13 cellular contexts compared by ENCODE assay signal in the genomic region with DNA sequence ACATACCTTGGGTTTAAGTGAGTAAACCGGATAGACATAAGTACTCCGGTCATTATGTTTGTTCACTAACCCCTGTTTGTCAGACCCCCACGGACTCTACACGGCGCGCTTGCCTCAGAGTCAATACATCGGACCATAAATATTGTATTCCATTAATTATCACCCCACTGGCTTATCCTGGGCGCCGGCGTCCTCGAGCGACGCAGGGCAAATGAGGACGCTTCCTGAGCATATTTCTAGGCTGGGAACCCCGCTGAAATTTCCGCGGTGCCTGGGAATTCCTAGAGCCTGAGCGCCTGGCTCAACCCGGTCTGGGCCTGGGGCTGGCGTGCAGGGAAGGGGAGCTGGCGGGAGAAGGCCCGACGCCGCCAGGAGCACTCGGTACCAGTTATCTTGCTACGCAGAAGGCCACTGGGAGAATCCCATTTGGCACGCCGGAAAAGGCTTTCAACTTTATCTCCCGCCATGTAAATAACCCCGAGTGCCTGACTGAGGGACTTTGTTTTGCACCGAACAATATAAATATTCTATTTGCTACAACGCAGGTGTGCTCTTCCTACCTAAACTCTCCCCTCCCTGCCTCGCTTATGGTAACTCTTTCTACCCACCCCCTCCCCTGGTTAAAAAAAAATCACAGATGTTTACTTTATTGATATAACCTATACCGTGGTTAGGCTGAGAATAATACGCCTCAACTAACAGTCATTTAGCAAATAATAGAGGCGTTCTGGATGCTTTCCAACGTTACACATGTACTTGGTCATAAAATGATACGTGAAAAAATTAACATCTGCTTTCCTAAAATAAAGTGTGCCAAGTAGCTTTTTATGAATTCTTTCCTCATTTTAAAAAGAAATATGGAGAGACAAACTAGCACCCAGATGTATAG. TPM values are rescaled to one million over a fixed set of nuclear protein-coding genes. Genes with fewer than 3 reads are reported as not detected.
A peak's percentile ranks its signal among the peaks of the same experiment; 100 is the strongest.
DNase-seq lines count a peak whose midpoint lies in the region; FAIRE-seq and TF ChIP-seq lines count a peak whose summit lies in the region.
"Had no signal": no experiment of that assay in that cellular context is flagged by ENCODE, and none has a peak within 500 bp of the region (broad histone marks: within the 10 kb centered on the region; RNA-seq: fewer than 3 reads in every experiment).

No MANE protein-coding gene starts in this region.

- H2BK120ac ChIP-seq in trophoblast cell (ENCODE audit: insufficient read depth, low read length, poor library complexity) = no peak overlapping the region

- H3K36me3 Mint-ChIP-seq in activated naive CD8-positive, alpha-beta T cell = no peaks in the 10 kb centered on the region
- peaks cover 5% of the 10 kb centered on the region for H3K36me3 Mint-ChIP-seq in activated naive CD8-positive, alpha-beta T cell treated with anti-CD3 and anti-CD28 coated beads for 36 hours
- no peaks in the 10 kb centered on the region for H3K36me3 Mint-ChIP-seq in T-helper 2 cell treated with Interferon-gamma antibody and Interleukin-4, amounts not matched to agents 5 μg/mL and 100 μg/mL, for 36 hours (ENCODE audit: low read depth)
- H3K36me3 Mint-ChIP-seq: T-cell had no signal

- H3K9me3 Mint-ChIP-seq in activated naive CD8-positive, alpha-beta T cell (ENCODE audit: low read depth) = no peaks in the 10 kb centered on the region
- H3K9me3 Mint-ChIP-seq in activated naive CD8-positive, alpha-beta T cell treated with anti-CD3 and anti-CD28 coated beads for 36 hours = peaks cover 1% of the 10 kb centered on the region
- no peaks in the 10 kb centered on the region for H3K9me3 Mint-ChIP-seq in T-helper 2 cell treated with Interferon-gamma antibody and Interleukin-4, amounts not matched to agents 5 μg/mL and 100 μg/mL, for 36 hours
- H3K9me3 Mint-ChIP-seq: T-cell had no signal

- no peaks in the 10 kb centered on the region for H3K36me3 ChIP-seq in urinary bladder (ENCODE audit: insufficient read depth)
- H3K36me3 ChIP-seq in trophoblast cell (ENCODE audit: control insufficient read depth in 1 of 2, insufficient read depth in 2 of 2, low read length in 2 of 2) = no peaks in the 10 kb centered on the region
- H3K36me3 ChIP-seq: ovary had no signal

- no peak overlapping the region for H4K8ac ChIP-seq in trophoblast cell (ENCODE audit: low read depth, low read length)

- H2BK5ac ChIP-seq in trophoblast cell (ENCODE audit: low read depth, low read length, poor library complexity) = no peak overlapping the region

- no peak overlapping the region for H3K23ac ChIP-seq in trophoblast cell (ENCODE audit: low read length)

- H3K4me2 ChIP-seq in trophoblast cell (ENCODE audit: low read length) = no peak overlapping the region

- H3K27ac Mint-ChIP-seq in activated naive CD8-positive, alpha-beta T cell = no peak overlapping the region
- no peak overlapping the region for H3K27ac Mint-ChIP-seq in activated naive CD8-positive, alpha-beta T cell treated with anti-CD3 and anti-CD28 coated beads for 36 hours
- H3K27ac Mint-ChIP-seq in T-helper 2 cell treated with Interferon-gamma antibody and Interleukin-4, amounts not matched to agents 5 μg/mL and 100 μg/mL, for 36 hours = no peak overlapping the region

- in situ Hi-C loops in astrocyte of the spinal cord (cut with HindIII; ENCODE audit: low sequenced_read_pairs) = no loop called here

- no peak for TF ChIP-seq CTCF in astrocyte of the spinal cord (IDR thresholded peaks at IDR 0.05; ENCODE audit: low read depth, low read length)

- peaks cover 47% of the 10 kb centered on the region for H3K27me3 Mint-ChIP-seq in activated naive CD8-positive, alpha-beta T cell
- peaks cover 33% of the 10 kb centered on the region for H3K27me3 Mint-ChIP-seq in activated naive CD8-positive, alpha-beta T cell treated with anti-CD3 and anti-CD28 coated beads for 36 hours
- H3K27me3 Mint-ChIP-seq in T-helper 2 cell treated with Interferon-gamma antibody and Interleukin-4, amounts not matched to agents 5 μg/mL and 100 μg/mL, for 36 hours (ENCODE audit: low read depth) = peaks cover 36% of the 10 kb centered on the region

- H3K9ac ChIP-seq in trophoblast cell (ENCODE audit: low read length) = no peak overlapping the region

- H3K9me3 ChIP-seq in trophoblast cell (ENCODE audit: insufficient read depth, low read depth, low read length) = peaks cover 4% of the 10 kb centered on the region
- H3K9me3 ChIP-seq: ovary had no signal

- H3K18ac ChIP-seq in trophoblast cell (ENCODE audit: low read length) = no peak overlapping the region

- FAIRE-seq in HTR-8/SVneo (lab: Jason Lieb, UNC) = no peak

- no peak overlapping the region for H3K14ac ChIP-seq in trophoblast cell (ENCODE audit: low read length)

- H3K4me1 ChIP-seq in urinary bladder (ENCODE audit: insufficient read depth) (no peaks in the 10 kb centered on the region), trophoblast cell (ENCODE audit: control insufficient read depth in 1 of 2, insufficient read depth in 2 of 2, low read length in 2 of 2) (no peaks in the 10 kb centered on the region)

- no peaks in the 10 kb centered on the region for H3K79me1 ChIP-seq in trophoblast cell (ENCODE audit: low read length)

- H4K91ac ChIP-seq in trophoblast cell (ENCODE audit: low read depth, low read length) = no peak overlapping the region

- H3K27ac ChIP-seq in layer of hippocampus (ENCODE audit: low read depth, low read length) (peak overlapping the region; percentile 68), urinary bladder (ENCODE audit: low read depth) (peak overlapping the region; percentile 49), trophoblast cell (ENCODE audit: low read depth, low read length) (no peak overlapping the region)
- H3K27ac ChIP-seq: ovary had no signal

- peaks cover 13% of the 10 kb centered on the region for H3K4me1 Mint-ChIP-seq in activated naive CD8-positive, alpha-beta T cell (ENCODE audit: low read depth)
- peaks cover 13% of the 10 kb centered on the region for H3K4me1 Mint-ChIP-seq in activated naive CD8-positive, alpha-beta T cell treated with anti-CD3 and anti-CD28 coated beads for 36 hours
- no peaks in the 10 kb centered on the region for H3K4me1 Mint-ChIP-seq in T-helper 2 cell treated with Interferon-gamma antibody and Interleukin-4, amounts not matched to agents 5 μg/mL and 100 μg/mL, for 36 hours (ENCODE audit: low read depth)

- H3K79me2 ChIP-seq in trophoblast cell (ENCODE audit: control insufficient read depth, insufficient read depth, low read length, poor library complexity) = no peaks in the 10 kb centered on the region

- H2AK5ac ChIP-seq in trophoblast cell (ENCODE audit: low read length) = no peak overlapping the region

- H4K12ac ChIP-seq in trophoblast cell (ENCODE audit: low read depth, low read length) = no peak overlapping the region

- DNase-seq in activated naive CD8-positive, alpha-beta T cell treated with anti-CD3 and anti-CD28 coated beads for 36 hours = no peak
- peak; percentile 55 for DNase-seq in astrocyte of the spinal cord (ENCODE audit: low read depth, low spot score)
- no peak for DNase-seq in trophoblast cell
- DNase-seq in HTR-8/SVneo (ENCODE audit: insufficient read length, low spot score) = no peak
- DNase-seq in T-helper 2 cell treated with Interferon-gamma antibody and Interleukin-4, amounts not matched to agents 5 μg/mL and 100 μg/mL, for 36 hours (ENCODE audit: low spot score) = no peak
- DNase-seq: aorta; NCI-H1436; ovary; stimulated activated CD4-positive, alpha-beta T cell treated with anti-CD3 and anti-CD28 coated beads, Interleukin-4, amount 100 ng/mL, for 4 hours; T-cell had no signal

- H3K4me3 Mint-ChIP-seq in activated naive CD8-positive, alpha-beta T cell = peak overlapping the region; percentile 17
- H3K4me3 Mint-ChIP-seq in activated naive CD8-positive, alpha-beta T cell treated with anti-CD3 and anti-CD28 coated beads for 36 hours = no peak overlapping the region
- H3K4me3 Mint-ChIP-seq in T-helper 2 cell treated with Interferon-gamma antibody and Interleukin-4, amounts not matched to agents 5 μg/mL and 100 μg/mL, for 36 hours = no peak overlapping the region

- H3K27me3 ChIP-seq in layer of hippocampus (ENCODE audit: control insufficient read depth, insufficient read depth, low read length) (peaks cover 2% of the 10 kb centered on the region), trophoblast cell (ENCODE audit: insufficient read depth, low read length) (peaks cover 69% of the 10 kb centered on the region)
- H3K27me3 ChIP-seq: ovary had no signal

- H3K4me3 ChIP-seq in astrocyte of the spinal cord (ENCODE audit: low read depth, low read length) = peak overlapping the region; percentile 29
- peak overlapping the region; percentile 5 for H3K4me3 ChIP-seq in urinary bladder (ENCODE audit: low read depth, low read length)
- H3K4me3 ChIP-seq in trophoblast cell (ENCODE audit: low read depth, low read length) = no peak overlapping the region
- H3K4me3 ChIP-seq: ovary had no signal

- no peak overlapping the region for H3K4ac ChIP-seq in trophoblast cell (ENCODE audit: low read depth, low read length)

- WGBS in urinary bladder = 54% methylated on average over 38 of the region's 38 CpGs
- no CpG with 5 or more reads among the region's 38 CpGs for WGBS in trophoblast cell (ENCODE audit: extremely low coverage, insufficient coverage, insufficient read length)

- H2AFZ ChIP-seq in trophoblast cell (ENCODE audit: insufficient read depth, low read length, poor library complexity) = no peak overlapping the region

- H2BK12ac ChIP-seq in trophoblast cell (ENCODE audit: low read length) = no peak overlapping the region

RNA-seq across cellular contexts. Expression of a gene that starts 19.5 kb away (rescaled TPM):
- total RNA-seq in activated naive CD8-positive, alpha-beta T cell treated with anti-CD3 and anti-CD28 coated beads for 36 hours = not detected
- 64.8 TPM for total RNA-seq in urinary bladder
- 149 TPM for polyA plus RNA-seq in urinary bladder
- polyA plus RNA-seq in trophoblast cell (2013) = 0.04 and 0.14 TPM in 2 replicates

RNA-seq across cellular contexts. Expression of a gene that starts 21.5 kb away (rescaled TPM):
- not detected for total RNA-seq in activated naive CD8-positive, alpha-beta T cell treated with anti-CD3 and anti-CD28 coated beads for 36 hours
- total RNA-seq in urinary bladder = 61.4 TPM
- 25.9 TPM for polyA plus RNA-seq in urinary bladder
- polyA plus RNA-seq in trophoblast cell (2013) = 0.01 and 0.12 TPM in 2 replicates
- total RNA-seq: T-cell had no signal

Comparison
In these comparisons a context has a peak if more than half of its experiments do, and no peak if none do; other contexts are left out.
1. RNA of a gene that starts 19.5 kb away (total RNA-seq): 64.8 TPM in urinary bladder (single experiment); not detected in activated naive CD8-positive, alpha-beta T cell treated with anti-CD3 and anti-CD28 coated beads for 36 hours; every median in the first group is over 10 times any median in the second.
2. RNA of a gene that starts 21.5 kb away (total RNA-seq): 61.4 TPM in urinary bladder (single experiment); not detected in activated naive CD8-positive, alpha-beta T cell treated with anti-CD3 and anti-CD28 coated beads for 36 hours; every median in the first group is over 10 times any median in the second.